Comparison of ENCODE assay signal across 22 cellular contexts in genomic region chr7:128105228-128106022, GRCh38.
DNase-seq lines count a peak whose midpoint lies in the region; ATAC-seq and TF ChIP-seq lines count a peak whose summit lies in the region.
"Had no signal": no experiment of that assay in that cellular context is flagged by ENCODE, and none has a peak within 500 bp of the region (broad histone marks: within the 10 kb centered on the region; RNA-seq: fewer than 3 reads in every experiment).

No MANE protein-coding gene starts in this region.

- no peaks in the 10 kb centered on the region for H3K36me3 ChIP-seq in CD4-positive, alpha-beta memory T cell (ENCODE audit: insufficient read depth, low read length)
- no peaks in the 10 kb centered on the region for H3K36me3 ChIP-seq in uterus
- H3K36me3 ChIP-seq: HAP-1, neural progenitor cell, thyroid gland had no signal

- peak overlapping the region in 2 of 7 donors; percentile 30 to 31 for H3K27ac Mint-ChIP-seq in CD4-positive, alpha-beta memory T cell
- no peak overlapping the region for H3K27ac Mint-ChIP-seq in activated T-helper 1 cell treated with anti-CD3 and anti-CD28 coated beads, Interleukin-12 subunit alpha, Interleukin-12 subunit beta, Interleukin-2, Interleukin-4 antibody, amounts not matched to agents 30 ng/mL and 10 ng/mL and 1 ng/mL, durations not matched to agents 14 hours and 24 hours and 36 hours
- no peak overlapping the region for H3K27ac Mint-ChIP-seq in natural killer cell

- no peaks in the 10 kb centered on the region for H3K27me3 ChIP-seq in CD4-positive, alpha-beta memory T cell (ENCODE audit: insufficient read depth, low read length)
- no peaks in the 10 kb centered on the region for H3K27me3 ChIP-seq in uterus
- H3K27me3 ChIP-seq: thyroid gland had no signal

- peaks cover 43% of the 10 kb centered on the region for H3K4me1 ChIP-seq in CD4-positive, alpha-beta memory T cell (ENCODE audit: insufficient read depth, low read length)
- H3K4me1 ChIP-seq in uterus: peaks cover 0 to 10% of the 10 kb centered on the region in 2 donors
- H3K4me1 ChIP-seq: HAP-1, neural progenitor cell had no signal

- no peaks in the 10 kb centered on the region for H3K36me3 Mint-ChIP-seq in CD4-positive, alpha-beta memory T cell
- peaks cover 2% of the 10 kb centered on the region for H3K36me3 Mint-ChIP-seq in activated T-helper 1 cell treated with anti-CD3 and anti-CD28 coated beads, Interleukin-12 subunit alpha, Interleukin-12 subunit beta, Interleukin-2, Interleukin-4 antibody, amounts not matched to agents 30 ng/mL and 10 ng/mL and 1 ng/mL, durations not matched to agents 14 hours and 24 hours and 36 hours (ENCODE audit: low read depth)
- H3K36me3 Mint-ChIP-seq in natural killer cell: no peaks in the 10 kb centered on the region
- H3K36me3 Mint-ChIP-seq: neural progenitor cell had no signal

- TF ChIP-seq POLR2A in uterus (IDR thresholded peaks at IDR 0.05): no peak

- peak; percentile 16 for DNase-seq in DMS53 (lab: John Stamatoyannopoulos, UW)
- DNase-seq in DMS53 treated with DMSO at 0.1 percent for 48 hours (lab: John Stamatoyannopoulos, UW; ENCODE audit: unreplicated experiment): no peak
- no peak for DNase-seq in CD4-positive, alpha-beta memory T cell
- no peak for DNase-seq in activated T-helper 1 cell treated with anti-CD3 and anti-CD28 coated beads, Interleukin-12 subunit alpha, Interleukin-12 subunit beta, Interleukin-2, Interleukin-4 antibody, amounts not matched to agents 30 ng/mL and 10 ng/mL and 1 ng/mL, durations not matched to agents 14 hours and 24 hours and 36 hours (ENCODE audit: low spot score)
- DNase-seq in natural killer cell: no peak
- DNase-seq in uterus: no peak
- no peak for DNase-seq in caudate nucleus (lab: John Stamatoyannopoulos, UW)
- DNase-seq in NCI-H2081 treated with DMSO at 0.1 percent for 48 hours (lab: John Stamatoyannopoulos, UW): no peak
- DNase-seq: activated gamma-delta T cell, DND-41, hippocampal formation, IMR-90, kidney, NCI-H187 treated with DMSO at 0.1 percent for 48 hours, thyroid gland had no signal

- intact Hi-C loops in CD4-positive, alpha-beta memory T cell (cut with micrococcal nuclease): no loop called here
- intact Hi-C loops in activated T-helper 1 cell treated with anti-CD3 and anti-CD28 coated beads, Interleukin-12 subunit alpha, Interleukin-12 subunit beta, Interleukin-2, Interleukin-4 antibody, amounts not matched to agents 30 ng/mL and 10 ng/mL and 1 ng/mL, durations not matched to agents 14 hours and 24 hours and 36 hours (cut with micrococcal nuclease): no loop called here
- intact Hi-C loops in natural killer cell (cut with micrococcal nuclease): no loop called here
- intact Hi-C loops in uterus (cut with DNase I; ENCODE audit: low total_unique reads): no loop called here

- H3K4me1 Mint-ChIP-seq in CD4-positive, alpha-beta memory T cell: peaks cover 40 to 80% (median 66%) of the 10 kb centered on the region in 4 donors
- H3K4me1 Mint-ChIP-seq in activated T-helper 1 cell treated with anti-CD3 and anti-CD28 coated beads, Interleukin-12 subunit alpha, Interleukin-12 subunit beta, Interleukin-2, Interleukin-4 antibody, amounts not matched to agents 30 ng/mL and 10 ng/mL and 1 ng/mL, durations not matched to agents 14 hours and 24 hours and 36 hours (ENCODE audit: low read depth): peaks cover 40% of the 10 kb centered on the region
- H3K4me1 Mint-ChIP-seq in natural killer cell: peaks cover 33 to 63% of the 10 kb centered on the region in 2 donors

- H3K9me3 ChIP-seq in CD4-positive, alpha-beta memory T cell (ENCODE audit: control insufficient read depth in 1 of 2, low read length in 2 of 2): no peaks in the 10 kb centered on the region
- no peaks in the 10 kb centered on the region for H3K9me3 ChIP-seq in uterus
- H3K9me3 ChIP-seq: HAP-1, thyroid gland had no signal

- ATAC-seq in natural killer cell: no peak
- ATAC-seq: activated CD4-positive, CD25-positive, alpha-beta regulatory T cell treated with anti-CD3 and anti-CD28 coated beads, Interleukin-2, amount 50 U/mL, for 24 hours had no signal

- no peak overlapping the region for H3K4me3 ChIP-seq in CD4-positive, alpha-beta memory T cell (ENCODE audit: low read length in 2 of 2)
- H3K4me3 ChIP-seq in uterus: no peak overlapping the region
- H3K4me3 ChIP-seq: HAP-1, thyroid gland had no signal

- H3K9me3 Mint-ChIP-seq in CD4-positive, alpha-beta memory T cell: peaks cover 0 to 8% (median 0%) of the 10 kb centered on the region in 8 donors
- H3K9me3 Mint-ChIP-seq in activated T-helper 1 cell treated with anti-CD3 and anti-CD28 coated beads, Interleukin-12 subunit alpha, Interleukin-12 subunit beta, Interleukin-2, Interleukin-4 antibody, amounts not matched to agents 30 ng/mL and 10 ng/mL and 1 ng/mL, durations not matched to agents 14 hours and 24 hours and 36 hours: no peaks in the 10 kb centered on the region
- H3K9me3 Mint-ChIP-seq in natural killer cell: no peaks in the 10 kb centered on the region
- H3K9me3 Mint-ChIP-seq: stimulated activated naive B cell treated with anti-CD40 and anti-IgM and Interleukin-4, amounts not matched to agents 10 μg/mL and 1 μg/mL and 100 μg/mL, for 72 hours had no signal

- peak overlapping the region in 7 of 8 donors; percentile 29 to 83 (median 62) for H3K4me3 Mint-ChIP-seq in CD4-positive, alpha-beta memory T cell
- peak overlapping the region; percentile 57 for H3K4me3 Mint-ChIP-seq in activated T-helper 1 cell treated with anti-CD3 and anti-CD28 coated beads, Interleukin-12 subunit alpha, Interleukin-12 subunit beta, Interleukin-2, Interleukin-4 antibody, amounts not matched to agents 30 ng/mL and 10 ng/mL and 1 ng/mL, durations not matched to agents 14 hours and 24 hours and 36 hours
- H3K4me3 Mint-ChIP-seq in natural killer cell: peak overlapping the region; percentile 63

- no peak overlapping the region for H3K27ac ChIP-seq in CD4-positive, alpha-beta memory T cell (ENCODE audit: low read depth, low read length)
- H3K27ac ChIP-seq in uterus (no peak overlapping the region), caudate nucleus (ENCODE audit: low read depth, low read length) (no peak overlapping the region)
- H3K27ac ChIP-seq: 22Rv1, C4-2B, coronary artery, neural progenitor cell, thyroid gland had no signal

- POLR2A ChIA-PET in CD4-positive, alpha-beta memory T cell (lab: Charles Lee; ENCODE audit: partially characterized antibody): no interaction called here

- no peaks in the 10 kb centered on the region for H3K27me3 Mint-ChIP-seq in CD4-positive, alpha-beta memory T cell
- peaks cover 22% of the 10 kb centered on the region for H3K27me3 Mint-ChIP-seq in activated T-helper 1 cell treated with anti-CD3 and anti-CD28 coated beads, Interleukin-12 subunit alpha, Interleukin-12 subunit beta, Interleukin-2, Interleukin-4 antibody, amounts not matched to agents 30 ng/mL and 10 ng/mL and 1 ng/mL, durations not matched to agents 14 hours and 24 hours and 36 hours (ENCODE audit: insufficient read depth)
- no peaks in the 10 kb centered on the region for H3K27me3 Mint-ChIP-seq in natural killer cell (ENCODE audit: low read depth in 2 of 2)
- H3K27me3 Mint-ChIP-seq: stimulated activated naive B cell treated with anti-CD40 and anti-IgM and Interleukin-4, amounts not matched to agents 10 μg/mL and 1 μg/mL and 100 μg/mL, for 72 hours had no signal

- TF ChIP-seq CTCF in natural killer cell (IDR thresholded peaks at IDR 0.05) (no peak), uterus (IDR thresholded peaks at IDR 0.05) (no peak)

- CTCF ChIA-PET in CD4-positive, alpha-beta memory T cell (lab: Charles Lee; ENCODE audit: partially characterized antibody): interaction anchor here (1.4 kb wide), 1 partner anchor 15 kb away, joined by 3 read pairs; no protein-coding TSS in a partner anchor
